ENCODE assay signal across 23 cellular contexts in genomic region chr1:113375878-113376277, GRCh38. TPM values are rescaled to one million over a fixed set of nuclear protein-coding genes. Genes with fewer than 3 reads are reported as not detected.
A peak's percentile ranks its signal among the peaks of the same experiment; 100 is the strongest.
DNase-seq lines count a peak whose midpoint lies in the region; ATAC-seq, FAIRE-seq and TF ChIP-seq lines count a peak whose summit lies in the region.
"Had no signal": no experiment of that assay in that cellular context is flagged by ENCODE, and none has a peak within 500 bp of the region (broad histone marks: within the 10 kb centered on the region; RNA-seq: fewer than 3 reads in every experiment).

No MANE protein-coding gene starts in this region.

- H3K4me3 ChIP-seq in IMR-90 (ENCODE audit: insufficient read depth, low read depth, low read length) (no peak overlapping the region), choroid plexus epithelial cell (ENCODE audit: low read depth, low read length) (no peak overlapping the region), keratinocyte (ENCODE audit: control insufficient read depth in 2 of 3, extremely low read depth in 1 of 3, insufficient read depth in 2 of 3, low read depth in 1 of 3, low read length in 3 of 3) (no peak overlapping the region), smooth muscle cell (no peak overlapping the region)
- H3K4me3 ChIP-seq: spleen had no signal

- H3K79me1 ChIP-seq in IMR-90 (ENCODE audit: low read depth in 1 of 2, low read length in 2 of 2): no peaks in the 10 kb centered on the region

- WGBS in IMR-90 (ENCODE audit: extremely low coverage in 2 of 2, insufficient read length in 1 of 2), 2 experiments: no CpG with 5 or more reads among the region's 5 CpGs
- 80% methylated on average over 5 of the region's 5 CpGs for WGBS in smooth muscle cell (ENCODE audit: low lambda C conversion rate)

- H2BK20ac ChIP-seq in IMR-90 (ENCODE audit: low read depth, low read length): no peak overlapping the region

- no peak overlapping the region for H4K91ac ChIP-seq in IMR-90 (ENCODE audit: insufficient read depth, low read depth, low read length)

- DNase-seq in IMR-90 (no peak), choroid plexus epithelial cell (ENCODE audit: low read depth) (peak; percentile 9), keratinocyte (ENCODE audit: low read depth, low spot score) (no peak), smooth muscle cell (lab: John Stamatoyannopoulos, UW; ENCODE audit: unreplicated experiment) (no peak), substantia nigra (lab: John Stamatoyannopoulos, UW) (no peak), GM13977 (ENCODE audit: low spot score) (no peak), DMS79 treated with DMSO at 0.1 percent for 48 hours (lab: John Stamatoyannopoulos, UW) (no peak)
- DNase-seq: activated CD4-positive, alpha-beta T cell treated with anti-CD3 and anti-CD28 coated beads for 36 hours; activated naive CD4-positive, alpha-beta T cell treated with anti-CD3 and anti-CD28 coated beads for 36 hours; activated T-cell treated with anti-CD3 and anti-CD28 coated beads, Interleukin-2, amount 50 U/mL, for 4 hours; CD4-positive, alpha-beta T cell; DMS153; erythroblast; GF-D8; left ventricle myocardium superior; NCI-H446; SIG-M5; spleen; stimulated activated CD4-positive, alpha-beta T cell treated with anti-CD3 and anti-CD28 coated beads, Interleukin-4, amount 100 ng/mL, for 1 hour; stimulated activated naive CD4-positive, alpha-beta T cell treated with Interleukin-2 at 50 U/mL for 16 hours; T-helper 1 cell had no signal

- H2AFZ ChIP-seq in IMR-90 (replicated peaks; ENCODE audit: low read length, poor library complexity) (peak overlapping the region; percentile 9), keratinocyte (ENCODE audit: control insufficient read depth, low read length) (peak overlapping the region; percentile 86), smooth muscle cell (ENCODE audit: low read depth) (peak overlapping the region; percentile 49)

- TF ChIP-seq POLR2A in IMR-90 (IDR thresholded peaks at IDR 0.05; ENCODE audit: low read depth, low read length): no peak

- no peaks in the 10 kb centered on the region for H4K20me1 ChIP-seq in IMR-90 (ENCODE audit: insufficient read depth, low read length)
- H4K20me1 ChIP-seq in keratinocyte (ENCODE audit: control insufficient read depth, extremely low read depth, insufficient read depth, low read length): no peaks in the 10 kb centered on the region
- H4K20me1 ChIP-seq in smooth muscle cell (ENCODE audit: low read depth): no peaks in the 10 kb centered on the region

- H2AK5ac ChIP-seq in IMR-90 (ENCODE audit: low read depth, low read length): no peak overlapping the region

- H4K8ac ChIP-seq in IMR-90 (ENCODE audit: low read depth in 2 of 2, low read length in 2 of 2): no peak overlapping the region

- no peak overlapping the region for H2BK15ac ChIP-seq in IMR-90 (ENCODE audit: low read depth, low read length)

- CTCF ChIA-PET in IMR-90 (lab: Yijun Ruan, JAX): interaction anchor here (0.7 kb wide), 1 partner anchor 22 kb away, joined by 3 read pairs; no protein-coding TSS in a partner anchor

- FAIRE-seq in keratinocyte (lab: Jason Lieb, UNC): peak; percentile 20

- H2AK9ac ChIP-seq in IMR-90 (replicated peaks; ENCODE audit: low read depth, low read length, poor library complexity): no peak overlapping the region

- H4K5ac ChIP-seq in IMR-90 (ENCODE audit: low read depth, low read length): no peak overlapping the region

- H3K27me3 ChIP-seq in IMR-90 (ENCODE audit: control insufficient read depth, insufficient read depth, low read length): no peaks in the 10 kb centered on the region; the same call in 1 of the 2 replicates
- H3K27me3 ChIP-seq in keratinocyte (ENCODE audit: control insufficient read depth, extremely low read depth, insufficient read depth, low read length): no peaks in the 10 kb centered on the region
- no peaks in the 10 kb centered on the region for H3K27me3 ChIP-seq in smooth muscle cell (ENCODE audit: low read depth)
- H3K27me3 ChIP-seq: spleen, tibial nerve had no signal

- H3F3A ChIP-seq in smooth muscle cell (ENCODE audit: low read depth): no peaks in the 10 kb centered on the region

- intact Hi-C loops in IMR-90 (cut with micrococcal nuclease): no loop called here

- no peaks in the 10 kb centered on the region for H3K36me3 ChIP-seq in IMR-90 (ENCODE audit: control insufficient read depth, insufficient read depth, low read length)
- no peaks in the 10 kb centered on the region for H3K36me3 ChIP-seq in keratinocyte (ENCODE audit: control insufficient read depth in 2 of 2, extremely low read depth in 1 of 2, insufficient read depth in 2 of 2, low read length in 2 of 2)
- H3K36me3 ChIP-seq in smooth muscle cell (ENCODE audit: low read depth): no peaks in the 10 kb centered on the region
- H3K36me3 ChIP-seq: spleen, tibial nerve had no signal

- H3K4ac ChIP-seq in IMR-90 (ENCODE audit: low read depth, low read length): no peak overlapping the region

- no peak overlapping the region for H2BK120ac ChIP-seq in IMR-90 (ENCODE audit: low read depth, low read length)

- H2BK5ac ChIP-seq in IMR-90 (ENCODE audit: low read depth, low read length, poor library complexity, severe bottlenecking): no peak overlapping the region

- POLR2A ChIA-PET in IMR-90 (lab: Charles Lee; ENCODE audit: unreplicated experiment): no interaction called here

- in situ Hi-C loops in IMR-90 (cut with MboI; ENCODE audit: low sequenced_read_pairs) (no loop called here), GM13977 (cut with MboI; ENCODE audit: low pct_unique_long_range_greater_than_20kb, low sequenced_read_pairs, unreplicated experiment) (no loop called here)

- BruUV-seq in IMR-90 (replicated peaks; lab: Mats Ljungman, UMichigan): no TSS peak

- H3K23ac ChIP-seq in IMR-90 (ENCODE audit: low read depth, low read length): no peak overlapping the region

- no peak overlapping the region for H3K56ac ChIP-seq in IMR-90 (ENCODE audit: extremely low read depth, insufficient read depth, low read length)

- H3K9me3 ChIP-seq in IMR-90 (ENCODE audit: control insufficient read depth, insufficient read depth, low read length) (no peaks in the 10 kb centered on the region), keratinocyte (ENCODE audit: control insufficient read depth, low read depth, low read length) (no peaks in the 10 kb centered on the region), smooth muscle cell (replicated peaks; ENCODE audit: low read depth) (no peaks in the 10 kb centered on the region)
- H3K9me3 ChIP-seq: spleen, tibial nerve had no signal

- dilution Hi-C loops in IMR-90 (cut with HindIII; ENCODE audit: low sequenced_read_pairs, unreplicated experiment) (no loop called here), keratinocyte (cut with MboI; ENCODE audit: extremely low pct_ligation_motif_present, low sequenced_read_pairs) (no loop called here)

- H3K79me2 ChIP-seq in keratinocyte (ENCODE audit: control insufficient read depth, insufficient read depth, low read length): no peaks in the 10 kb centered on the region
- H3K79me2 ChIP-seq in smooth muscle cell (ENCODE audit: low read depth): no peaks in the 10 kb centered on the region

- no peak for TF ChIP-seq RAD21 in IMR-90 (IDR thresholded peaks at IDR 0.05; ENCODE audit: low read length)

- H3K9me1 ChIP-seq in IMR-90 (ENCODE audit: insufficient read depth, low read length) (no peaks in the 10 kb centered on the region), keratinocyte (ENCODE audit: control insufficient read depth, extremely low read depth, insufficient read depth, low read length) (no peaks in the 10 kb centered on the region)

- no peak overlapping the region for H3K14ac ChIP-seq in IMR-90 (replicated peaks; ENCODE audit: low read depth, low read length)

- H3K18ac ChIP-seq in IMR-90 (ENCODE audit: low read depth, low read length): no peak overlapping the region

- H3K27ac ChIP-seq in IMR-90 (ENCODE audit: insufficient read depth, low read length): no peak overlapping the region
- no peak overlapping the region for H3K27ac ChIP-seq in keratinocyte (ENCODE audit: control insufficient read depth, insufficient read depth, low read length)
- H3K27ac ChIP-seq in smooth muscle cell (ENCODE audit: low read depth): no peak overlapping the region
- no peak overlapping the region for H3K27ac ChIP-seq in substantia nigra (ENCODE audit: low read depth, low read length, poor library complexity, severe bottlenecking)
- H3K27ac ChIP-seq: spleen, tibial nerve had no signal

- TF ChIP-seq CTCF in IMR-90 (conservative IDR thresholded peaks at IDR 0.05; ENCODE audit: low read depth, low read length) (no peak), choroid plexus epithelial cell (conservative IDR thresholded peaks at IDR 0.05; ENCODE audit: low read depth, low read length) (no peak), keratinocyte (optimal IDR thresholded peaks at IDR 0.05 in 1 of 3, IDR thresholded peaks at IDR 0.05 in 1 of 3, conservative IDR thresholded peaks at IDR 0.05 in 1 of 3; ENCODE audit: extremely low read depth in 1 of 3, insufficient read depth in 2 of 3, low read length in 3 of 3) (no peak), smooth muscle cell (IDR thresholded peaks at IDR 0.05; ENCODE audit: borderline replicate concordance, insufficient read depth, poor library complexity, severe bottlenecking) (no peak), GM13977 (IDR thresholded peaks at IDR 0.05; ENCODE audit: extremely low read depth, insufficient read depth, missing control alignments) (no peak)

- ATAC-seq in IMR-90 (ENCODE audit: low read depth): no peak
- ATAC-seq in GM21390 (IDR thresholded peaks at IDR 0.05; ENCODE audit: unreplicated experiment): no peak
- ATAC-seq: activated CD4-positive, alpha-beta T cell treated with anti-CD3 and anti-CD28 coated beads for 36 hours; activated T-cell treated with anti-CD3 and anti-CD28 coated beads, Interleukin-2, amount 50 U/mL, for 4 hours; left ventricle myocardium superior had no signal

- H3K4me1 ChIP-seq in IMR-90 (ENCODE audit: control insufficient read depth, insufficient read depth, low read length): no peaks in the 10 kb centered on the region
- H3K4me1 ChIP-seq in keratinocyte (ENCODE audit: control insufficient read depth, extremely low read depth, insufficient read depth, low read length): peaks cover 3% of the 10 kb centered on the region
- H3K4me1 ChIP-seq in smooth muscle cell (ENCODE audit: low read depth): no peaks in the 10 kb centered on the region
- H3K4me1 ChIP-seq: spleen, tibial nerve had no signal

- no peak overlapping the region for H3K9ac ChIP-seq in IMR-90 (ENCODE audit: low read depth, low read length)
- H3K9ac ChIP-seq in keratinocyte (ENCODE audit: control insufficient read depth, extremely low read depth, insufficient read depth, low read length): no peak overlapping the region
- H3K9ac ChIP-seq in smooth muscle cell (ENCODE audit: low read depth): no peak overlapping the region

- H3K4me2 ChIP-seq in IMR-90 (ENCODE audit: low read depth, low read length): peak overlapping the region; percentile 36
- peak overlapping the region; percentile 40 for H3K4me2 ChIP-seq in keratinocyte (ENCODE audit: control insufficient read depth, extremely low read depth, insufficient read depth, low read depth, low read length)
- H3K4me2 ChIP-seq in smooth muscle cell: no peak overlapping the region

RNA-seq across cellular contexts. Expression of gene MAGI3, which starts 14.4 kb away (rescaled TPM):
- total RNA-seq in IMR-90 (2012; rRNA removed) (8.8 and 9.2 TPM in 2 replicates), smooth muscle cell (19.0 and 19.1 TPM in 2 replicates)
- polyA plus RNA-seq in IMR-90 (2012; rRNA removed) (2.4 and 2.5 TPM in 2 replicates), keratinocyte (2.1 to 3.2 TPM (median 2.6 TPM) in 3 replicates), smooth muscle cell (6.3 and 10.9 TPM in 2 replicates)
- 0.75 and 0.86 TPM in 2 replicates for polyA plus RNA-seq in IMR-90 (2012; cell fraction: cytosol; rRNA removed)
- 1.2 and 4.5 TPM in 2 replicates for polyA plus RNA-seq in IMR-90 (2012; cell fraction: nucleus; rRNA removed; ENCODE audit: low replicate concordance)
- 3.4 TPM for polyA plus RNA-seq in keratinocyte (2011; ENCODE audit: low read depth)
- 1.4 and 2.4 TPM in 2 replicates for polyA plus RNA-seq in keratinocyte (2011; cell fraction: cytosol; rRNA removed)
- polyA plus RNA-seq in keratinocyte (2011; cell fraction: nucleus; rRNA removed): 3.3 and 3.6 TPM in 2 replicates
- polyA plus RNA-seq in keratinocyte (2012; ENCODE audit: low replicate concordance): 2.6 and 2.9 TPM in 2 replicates
- 3.7 to 11.3 TPM (median 7.8 TPM) in 3 replicates for polyA minus RNA-seq in keratinocyte
- 2.5 TPM for polyA minus RNA-seq in keratinocyte (2011; cell fraction: cytosol; rRNA and poly(A)+ RNA removed)
- polyA minus RNA-seq in keratinocyte (2011; cell fraction: nucleus; rRNA and poly(A)+ RNA removed): 7.3 and 14.6 TPM in 2 replicates

Comparison
In these comparisons a context has a peak if more than half of its experiments do, and no peak if none do; other contexts are left out.
1. H2AFZ ChIP-seq: peak in every context shown above with its lines; median percentile 86 in keratinocyte; 49 in smooth muscle cell; 9 in IMR-90.